37 cellular contexts compared by ENCODE assay signal in genomic region chr2:225497175-225497574, GRCh38.
"Had no signal": no experiment of that assay in that cellular context is flagged by ENCODE, and none has a peak within 500 bp of the region (broad histone marks: within the 10 kb centered on the region; RNA-seq: fewer than 3 reads in every experiment).

No MANE protein-coding gene starts in this region.

- H3K4me3 ChIP-seq: ascending aorta, cardiac muscle cell had no signal

- H3K27me3 Mint-ChIP-seq: activated naive CD4-positive, alpha-beta T cell treated with anti-CD3 and anti-CD28 coated beads, Interleukin-2, amount 10 ng/mL, durations not matched to agents 7 days and 5 days had no signal

- ATAC-seq: activated CD4-positive, alpha-beta T cell treated with anti-CD3 and anti-CD28 coated beads for 36 hours; activated CD4-positive, CD25-positive, alpha-beta regulatory T cell treated with anti-CD3 and anti-CD28 coated beads, Interleukin-2, amount 50 U/mL, for 24 hours; activated CD8-positive, alpha-beta memory T cell treated with anti-CD3 and anti-CD28 coated beads, Interleukin-2, amount 10 ng/mL, durations not matched to agents 7 days and 5 days; activated CD8-positive, alpha-beta T cell treated with anti-CD3 and anti-CD28 coated beads, Interleukin-2, amount 10 ng/mL, durations not matched to agents 7 days and 5 days; activated naive CD8-positive, alpha-beta T cell treated with anti-CD3 and anti-CD28 coated beads, Interleukin-2, amount 50 U/mL, for 24 hours had no signal

- H3K9me3 Mint-ChIP-seq: activated CD4-positive, alpha-beta memory T cell treated with anti-CD3 and anti-CD28 coated beads, Interleukin-2, amount 10 ng/mL, durations not matched to agents 7 days and 5 days; activated CD4-positive, alpha-beta T cell treated with anti-CD3 and anti-CD28 coated beads, Interleukin-2, amount 10 ng/mL, durations not matched to agents 7 days and 5 days; activated naive CD4-positive, alpha-beta T cell treated with anti-CD3 and anti-CD28 coated beads, Interleukin-2, amount 10 ng/mL, durations not matched to agents 7 days and 5 days; activated naive CD4-positive, alpha-beta T cell treated with anti-CD3 and anti-CD28 coated beads, Interleukin-2, amount 50 U/mL, for 24 hours; activated naive CD8-positive, alpha-beta T cell treated with anti-CD3 and anti-CD28 coated beads, Interleukin-2, amount 10 ng/mL, durations not matched to agents 7 days and 5 days; activated naive CD8-positive, alpha-beta T cell treated with anti-CD3 and anti-CD28 coated beads, Interleukin-2, amount 50 U/mL, for 24 hours; activated T-cell treated with anti-CD3 and anti-CD28 coated beads, Interleukin-2, amount 50 U/mL, for 24 hours; activated T-helper 2 cell treated with anti-CD3 and anti-CD28 coated beads, Interferon-gamma antibody, Interleukin-2, Interleukin-4, amounts not matched to agents 10 μg/mL and 5 μg/mL and 100 μg/mL, durations not matched to agents 14 hours and 24 hours and 36 hours; central memory CD8-positive, alpha-beta T cell; T-helper 1 cell treated with Interleukin-12 subunit alpha and Interleukin-12 subunit beta and Interleukin-4 antibody, amounts not matched to agents 30 μg/mL and 1 μg/mL, for 36 hours; T-helper 2 cell treated with Interferon-gamma antibody and Interleukin-4, amounts not matched to agents 5 μg/mL and 100 μg/mL, for 36 hours had no signal

- H3K9me3 ChIP-seq: ascending aorta had no signal

- H3K4me1 ChIP-seq: ascending aorta had no signal

- DNase-seq: activated CD4-positive, alpha-beta memory T cell treated with anti-CD3 and anti-CD28 coated beads, Interleukin-2, amount 10 ng/mL, durations not matched to agents 7 days and 5 days; activated CD4-positive, alpha-beta T cell treated with anti-CD3 and anti-CD28 coated beads for 1 hour; activated CD4-positive, alpha-beta T cell treated with anti-CD3 and anti-CD28 coated beads for 36 hours; activated CD4-positive, alpha-beta T cell treated with anti-CD3 and anti-CD28 coated beads for 48 hours; activated CD4-positive, alpha-beta T cell treated with anti-CD3 and anti-CD28 coated beads, Interleukin-2, amount 10 ng/mL, durations not matched to agents 7 days and 5 days; activated CD4-positive, alpha-beta T cell treated with anti-CD3 and anti-CD28 coated beads, Interleukin-2, amount 50 U/mL, for 48 hours; activated CD4-positive, CD25-positive, alpha-beta regulatory T cell; activated CD8-positive, alpha-beta memory T cell treated with anti-CD3 and anti-CD28 coated beads for 24 hours; activated CD8-positive, alpha-beta memory T cell treated with anti-CD3 and anti-CD28 coated beads, Interleukin-2, amount 10 ng/mL, durations not matched to agents 7 days and 5 days; activated CD8-positive, alpha-beta memory T cell treated with anti-CD3 and anti-CD28 coated beads, Interleukin-2, amount 50 U/mL, for 48 hours; activated CD8-positive, alpha-beta T cell treated with anti-CD3 and anti-CD28 coated beads, Interleukin-2, amount 10 ng/mL, durations not matched to agents 7 days and 5 days; activated effector memory CD4-positive, alpha-beta T cell treated with Interleukin-2 at 50 U/mL for 16 hours; activated gamma-delta T cell; activated naive CD4-positive, alpha-beta T cell treated with anti-CD3 and anti-CD28 coated beads, Interleukin-2, amount 10 ng/mL, durations not matched to agents 7 days and 5 days; activated naive CD4-positive, alpha-beta T cell treated with Interleukin-2 at 50 U/mL for 16 hours; activated naive CD8-positive, alpha-beta T cell treated with anti-CD3 and anti-CD28 coated beads, Interleukin-2, amount 10 ng/mL, durations not matched to agents 7 days and 5 days; activated naive CD8-positive, alpha-beta T cell treated with anti-CD3 and anti-CD28 coated beads, Interleukin-2, amount 50 U/mL, for 24 hours; activated T-cell treated with anti-CD3 and anti-CD28 coated beads, Interleukin-2, amount 50 U/mL, for 24 hours; activated T-cell treated with anti-CD3 and anti-CD28 coated beads, Interleukin-2, amount 50 U/mL, for 48 hours; amygdala; anterior cingulate cortex; caudate nucleus; cerebellar nuclear complex; T-helper 1 cell; T-helper 2 cell; T-helper 9 cell had no signal

- H3K4me1 Mint-ChIP-seq: activated CD4-positive, alpha-beta memory T cell treated with anti-CD3 and anti-CD28 coated beads, Interleukin-2, amount 10 ng/mL, durations not matched to agents 7 days and 5 days; activated CD4-positive, alpha-beta T cell treated with anti-CD3 and anti-CD28 coated beads, Interleukin-2, amount 10 ng/mL, durations not matched to agents 7 days and 5 days; activated CD8-positive, alpha-beta memory T cell treated with anti-CD3 and anti-CD28 coated beads, Interleukin-2, amount 10 ng/mL, durations not matched to agents 7 days and 5 days; activated naive CD4-positive, alpha-beta T cell treated with anti-CD3 and anti-CD28 coated beads, Interleukin-2, amount 10 ng/mL, durations not matched to agents 7 days and 5 days; activated naive CD4-positive, alpha-beta T cell treated with anti-CD3 and anti-CD28 coated beads, Interleukin-2, amount 50 U/mL, for 24 hours; activated naive CD8-positive, alpha-beta T cell treated with anti-CD3 and anti-CD28 coated beads, Interleukin-2, amount 10 ng/mL, durations not matched to agents 7 days and 5 days; central memory CD8-positive, alpha-beta T cell had no signal

- H3K27ac Mint-ChIP-seq: activated CD4-positive, alpha-beta memory T cell treated with anti-CD3 and anti-CD28 coated beads, Interleukin-2, amount 10 ng/mL, durations not matched to agents 7 days and 5 days; activated CD4-positive, alpha-beta T cell treated with anti-CD3 and anti-CD28 coated beads for 36 hours; activated CD4-positive, alpha-beta T cell treated with anti-CD3 and anti-CD28 coated beads, Interleukin-2, amount 10 ng/mL, durations not matched to agents 7 days and 5 days; activated CD8-positive, alpha-beta memory T cell treated with anti-CD3 and anti-CD28 coated beads, Interleukin-2, amount 10 ng/mL, durations not matched to agents 7 days and 5 days; activated CD8-positive, alpha-beta T cell treated with anti-CD3 and anti-CD28 coated beads, Interleukin-2, amount 10 ng/mL, durations not matched to agents 7 days and 5 days; activated naive CD4-positive, alpha-beta T cell treated with anti-CD3 and anti-CD28 coated beads, Interleukin-2, amount 10 ng/mL, durations not matched to agents 7 days and 5 days; activated naive CD4-positive, alpha-beta T cell treated with anti-CD3 and anti-CD28 coated beads, Interleukin-2, amount 50 U/mL, for 24 hours; activated naive CD8-positive, alpha-beta T cell; activated naive CD8-positive, alpha-beta T cell treated with anti-CD3 and anti-CD28 coated beads, Interleukin-2, amount 10 ng/mL, durations not matched to agents 7 days and 5 days; activated naive CD8-positive, alpha-beta T cell treated with anti-CD3 and anti-CD28 coated beads, Interleukin-2, amount 50 U/mL, for 24 hours; activated T-cell treated with anti-CD3 and anti-CD28 coated beads, Interleukin-2, amount 50 U/mL, for 24 hours; activated T-helper 2 cell treated with anti-CD3 and anti-CD28 coated beads, Interferon-gamma antibody, Interleukin-2, Interleukin-4, amounts not matched to agents 10 μg/mL and 5 μg/mL and 100 μg/mL, durations not matched to agents 14 hours and 24 hours and 36 hours; brain; T-helper 1 cell treated with Interleukin-12 subunit alpha and Interleukin-12 subunit beta and Interleukin-4 antibody, amounts not matched to agents 30 μg/mL and 1 μg/mL, for 36 hours; T-helper 2 cell treated with Interferon-gamma antibody and Interleukin-4, amounts not matched to agents 5 μg/mL and 100 μg/mL, for 36 hours had no signal

- H3K27ac ChIP-seq: ascending aorta, cardiac muscle cell, VCaP had no signal

- H3K4me3 Mint-ChIP-seq: activated CD4-positive, alpha-beta memory T cell treated with anti-CD3 and anti-CD28 coated beads, Interleukin-2, amount 10 ng/mL, durations not matched to agents 7 days and 5 days; activated CD4-positive, alpha-beta T cell treated with anti-CD3 and anti-CD28 coated beads for 36 hours; activated CD4-positive, alpha-beta T cell treated with anti-CD3 and anti-CD28 coated beads, Interleukin-2, amount 10 ng/mL, durations not matched to agents 7 days and 5 days; activated CD8-positive, alpha-beta memory T cell treated with anti-CD3 and anti-CD28 coated beads, Interleukin-2, amount 10 ng/mL, durations not matched to agents 7 days and 5 days; activated CD8-positive, alpha-beta T cell treated with anti-CD3 and anti-CD28 coated beads, Interleukin-2, amount 10 ng/mL, durations not matched to agents 7 days and 5 days; activated naive CD4-positive, alpha-beta T cell treated with anti-CD3 and anti-CD28 coated beads, Interleukin-2, amount 10 ng/mL, durations not matched to agents 7 days and 5 days; activated naive CD4-positive, alpha-beta T cell treated with anti-CD3 and anti-CD28 coated beads, Interleukin-2, amount 50 U/mL, for 24 hours; activated naive CD8-positive, alpha-beta T cell; activated naive CD8-positive, alpha-beta T cell treated with anti-CD3 and anti-CD28 coated beads, Interleukin-2, amount 10 ng/mL, durations not matched to agents 7 days and 5 days; activated naive CD8-positive, alpha-beta T cell treated with anti-CD3 and anti-CD28 coated beads, Interleukin-2, amount 50 U/mL, for 24 hours; activated T-cell treated with anti-CD3 and anti-CD28 coated beads, Interleukin-2, amount 50 U/mL, for 24 hours; brain; central memory CD8-positive, alpha-beta T cell; T-helper 1 cell treated with Interleukin-12 subunit alpha and Interleukin-12 subunit beta and Interleukin-4 antibody, amounts not matched to agents 30 μg/mL and 1 μg/mL, for 36 hours; T-helper 2 cell treated with Interferon-gamma antibody and Interleukin-4, amounts not matched to agents 5 μg/mL and 100 μg/mL, for 36 hours had no signal

- H3K36me3 ChIP-seq: ascending aorta, cardiac muscle cell had no signal

- H3K36me3 Mint-ChIP-seq: activated CD8-positive, alpha-beta memory T cell treated with anti-CD3 and anti-CD28 coated beads, Interleukin-2, amount 10 ng/mL, durations not matched to agents 7 days and 5 days; activated naive CD4-positive, alpha-beta T cell treated with anti-CD3 and anti-CD28 coated beads, Interleukin-2, amount 10 ng/mL, durations not matched to agents 7 days and 5 days; activated naive CD4-positive, alpha-beta T cell treated with anti-CD3 and anti-CD28 coated beads, Interleukin-2, amount 50 U/mL, for 24 hours; activated naive CD8-positive, alpha-beta T cell; activated naive CD8-positive, alpha-beta T cell treated with anti-CD3 and anti-CD28 coated beads, Interleukin-2, amount 10 ng/mL, durations not matched to agents 7 days and 5 days; brain had no signal

- H3K27me3 ChIP-seq: ascending aorta, cardiac muscle cell had no signal
